In genomic region chr17:13016881-13017622, GRCh38 we compare ENCODE assay signal across 1 cellular context.
A peak's percentile ranks its signal among the peaks of the same experiment; 100 is the strongest.
TF ChIP-seq lines count a peak whose summit lies in the region.

No MANE protein-coding gene starts in this region.

TF ChIP-seq in K562, 482 proteins besides CTCF, POLR2A, EP300 and RAD21 (continued from another document):
- TF ChIP-seq NKRF (IDR thresholded peaks at IDR 0.05; ENCODE audit: borderline replicate concordance) = 0 out of 2 replicates have a peak, but pooled peaks have one; percentile 11
